In genomic region chr9:120886490-120886967, GRCh38 we compare ENCODE assay signal across 10 cellular contexts. TPM values are rescaled to one million over a fixed set of nuclear protein-coding genes. Genes with fewer than 3 reads are reported as not detected.
DNase-seq lines count a peak whose midpoint lies in the region; ATAC-seq and TF ChIP-seq lines count a peak whose summit lies in the region.
"Had no signal": no experiment of that assay in that cellular context is flagged by ENCODE, and none has a peak within 500 bp of the region (broad histone marks: within the 10 kb centered on the region; RNA-seq: fewer than 3 reads in every experiment).

No MANE protein-coding gene starts in this region.

- H3K4me1 ChIP-seq in OCI-LY1 (ENCODE audit: insufficient read depth, low read length, severe bottlenecking) (peaks cover 47% of the 10 kb centered on the region), fibroblast of lung (ENCODE audit: control insufficient read depth, extremely low read depth, insufficient read depth, low read length) (peaks cover 12% of the 10 kb centered on the region)

- ATAC-seq in GM18868 (IDR thresholded peaks at IDR 0.05; ENCODE audit: unreplicated experiment) = peak; percentile 55

- H3K9ac ChIP-seq in OCI-LY1 (ENCODE audit: low read length) (no peak overlapping the region; the same call in 1 of the 2 replicates), fibroblast of lung (ENCODE audit: insufficient read depth, low read length) (no peak overlapping the region)

- H4K20me1 ChIP-seq in OCI-LY1 (ENCODE audit: insufficient read depth, low read length) (no peaks in the 10 kb centered on the region), fibroblast of lung (ENCODE audit: control insufficient read depth, extremely low read depth, insufficient read depth, low read length) (no peaks in the 10 kb centered on the region)

- H3K4me3 ChIP-seq in OCI-LY1 (ENCODE audit: low read depth, low read length, poor library complexity, severe bottlenecking) = no peak overlapping the region
- no peak overlapping the region for H3K4me3 ChIP-seq in fibroblast of lung (replicated peaks in 1 of 4; ENCODE audit: control extremely low read depth in 1 of 4, insufficient read depth in 1 of 4, low read depth in 3 of 4, low read length in 4 of 4)
- H3K4me3 ChIP-seq in skeletal muscle cell (ENCODE audit: low read depth, low read length) = no peak overlapping the region

- DNase-seq in fibroblast of lung (ENCODE audit: low read depth in 2 of 2) (peak; percentile 72 to 93), skeletal muscle cell (ENCODE audit: low read depth) (peak; percentile 43), iPS-NIHi7 (ENCODE audit: extremely low spot score) (no peak), NCI-H2107 treated with DMSO at 0.1 percent for 48 hours (lab: John Stamatoyannopoulos, UW; ENCODE audit: unreplicated experiment) (no peak)
- no peak for DNase-seq in stimulated activated CD4-positive, alpha-beta T cell treated with anti-CD3 and anti-CD28 coated beads, Interleukin-12 subunit alpha, Interleukin-12 subunit beta, amount 100 ng/mL, for 4 hours
- DNase-seq: amygdala, naive B cell, NCI-H69 had no signal

- H3K27me3 ChIP-seq in OCI-LY1 (ENCODE audit: insufficient read depth, low read length) = no peaks in the 10 kb centered on the region
- H3K27me3 ChIP-seq in fibroblast of lung (ENCODE audit: control insufficient read depth, insufficient read depth, low read length) = peaks cover 5% of the 10 kb centered on the region

- H3K4me2 ChIP-seq in OCI-LY1 (ENCODE audit: low read length) (no peak overlapping the region), fibroblast of lung (ENCODE audit: extremely low read depth, insufficient read depth, low read length) (no peak overlapping the region)

- no peak overlapping the region for H2AFZ ChIP-seq in OCI-LY1 (ENCODE audit: low read length)
- no peak overlapping the region for H2AFZ ChIP-seq in fibroblast of lung (ENCODE audit: low read length)

- H3K79me2 ChIP-seq in OCI-LY1 (ENCODE audit: insufficient read depth, low read length) (no peaks in the 10 kb centered on the region), fibroblast of lung (ENCODE audit: control insufficient read depth, insufficient read depth, low read length) (no peaks in the 10 kb centered on the region)

- TF ChIP-seq CTCF in OCI-LY1 (IDR thresholded peaks at IDR 0.05; ENCODE audit: low read length) = peak; percentile 28; the same call in 1 of the 2 replicates
- no peak for TF ChIP-seq CTCF in fibroblast of lung (conservative IDR thresholded peaks at IDR 0.05 in 1 of 2, IDR thresholded peaks at IDR 0.05 in 1 of 2; ENCODE audit: low read depth in 1 of 2, low read length in 2 of 2)

- H3K9me3 ChIP-seq in OCI-LY1 (ENCODE audit: low read length) (no peaks in the 10 kb centered on the region), fibroblast of lung (ENCODE audit: control insufficient read depth, insufficient read depth, low read depth, low read length) (no peaks in the 10 kb centered on the region)

- no peaks in the 10 kb centered on the region for H3F3A ChIP-seq in OCI-LY1 (ENCODE audit: insufficient read depth, low read length)

- no peaks in the 10 kb centered on the region for H3K36me3 ChIP-seq in OCI-LY1 (ENCODE audit: insufficient read depth, low read length)
- no peaks in the 10 kb centered on the region for H3K36me3 ChIP-seq in fibroblast of lung (ENCODE audit: control insufficient read depth, insufficient read depth, low read length)

- H3K27ac ChIP-seq in OCI-LY1 (ENCODE audit: low read depth, low read length, poor library complexity, severe bottlenecking) = peak overlapping the region; percentile 27
- no peak overlapping the region for H3K27ac ChIP-seq in fibroblast of lung (ENCODE audit: insufficient read depth, low read length)

- no peaks in the 10 kb centered on the region for H3K9me2 ChIP-seq in OCI-LY1 (ENCODE audit: low read depth, low read length)

RNA-seq across cellular contexts. Expression of gene PHF19, which starts 9.5 kb away (rescaled TPM):
- 22.1 and 38.3 TPM in 2 replicates for total RNA-seq in fibroblast of lung
- 21.4 and 60.5 TPM in 2 replicates for polyA plus RNA-seq in fibroblast of lung
- polyA plus RNA-seq in fibroblast of lung (2012) = 26.3 and 73.6 TPM in 2 replicates
- 47.6 and 166 TPM in 2 replicates for polyA minus RNA-seq in fibroblast of lung (ENCODE audit: low replicate concordance)

RNA-seq across cellular contexts. Expression of gene TRAF1, which starts 40.1 kb away (rescaled TPM):
- 2.6 and 3.8 TPM in 2 replicates for total RNA-seq in fibroblast of lung
- 0.58 and 0.93 TPM in 2 replicates for polyA plus RNA-seq in fibroblast of lung
- polyA plus RNA-seq in fibroblast of lung (2012) = 0.52 and 0.82 TPM in 2 replicates
- 1.4 TPM in 2 replicates for polyA minus RNA-seq in fibroblast of lung (ENCODE audit: low replicate concordance)

RNA-seq across cellular contexts. Expression of gene PSMD5, which starts 43.8 kb away (rescaled TPM):
- total RNA-seq in fibroblast of lung = 31.8 and 33.9 TPM in 2 replicates
- polyA plus RNA-seq in fibroblast of lung = 48.3 and 56.2 TPM in 2 replicates
- 25.4 and 31.1 TPM in 2 replicates for polyA plus RNA-seq in fibroblast of lung (2012)
- 9.3 and 11.4 TPM in 2 replicates for polyA minus RNA-seq in fibroblast of lung (ENCODE audit: low replicate concordance)

Comparison
In these comparisons a context has a peak if more than half of its experiments do, and no peak if none do; other contexts are left out.
1. DNase-seq: peak in fibroblast of lung (2 of 2) and skeletal muscle cell (single experiment); none in iPS-NIHi7 (single experiment), NCI-H2107 treated with DMSO at 0.1 percent for 48 hours (single experiment) and stimulated activated CD4-positive, alpha-beta T cell treated with anti-CD3 and anti-CD28 coated beads, Interleukin-12 subunit alpha, Interleukin-12 subunit beta, amount 100 ng/mL, for 4 hours (single experiment).